ENCODE assay signal across 12 cellular contexts in the genomic region with DNA sequence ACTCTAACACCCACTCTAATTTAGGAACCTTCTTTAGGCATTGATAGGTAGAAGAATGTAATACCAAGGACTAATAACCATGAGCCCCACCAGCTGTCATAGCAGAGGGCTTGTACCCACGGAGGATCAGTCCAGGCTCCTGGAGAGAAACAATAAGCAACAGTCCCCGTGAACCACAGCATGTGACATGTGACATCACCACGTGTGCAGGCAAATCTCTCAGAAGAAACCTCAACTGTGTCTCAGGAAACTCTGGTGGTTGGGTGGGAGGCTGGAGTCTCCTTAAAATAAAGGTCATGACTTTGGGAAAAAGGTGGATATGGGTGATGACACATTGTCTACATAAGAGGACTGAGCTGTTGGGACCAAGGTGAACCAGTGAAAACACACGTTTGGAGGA.
"Had no signal": no experiment of that assay in that cellular context is flagged by ENCODE, and none has a peak within 500 bp of the region (broad histone marks: within the 10 kb centered on the region; RNA-seq: fewer than 3 reads in every experiment).

No MANE protein-coding gene starts in this region.

- H3K27ac ChIP-seq: esophagus squamous epithelium, right atrium auricular region, uterus had no signal

- H3K9me3 ChIP-seq: esophagus squamous epithelium, mucosa of descending colon, right atrium auricular region, uterus had no signal

- H3K27me3 ChIP-seq: right atrium auricular region, uterus had no signal

- H3K36me3 ChIP-seq: esophagus squamous epithelium, right atrium auricular region, uterus had no signal

- DNase-seq: effector memory CD8-positive, alpha-beta T cell; esophagus squamous epithelium; foreskin fibroblast; mammary epithelial cell; mucosa of descending colon; natural killer cell; small intestine; stimulated activated CD4-positive, alpha-beta T cell treated with anti-CD3 and anti-CD28 coated beads, Interleukin-2, amount 100 ng/mL, for 48 hours; stimulated activated naive CD4-positive, alpha-beta T cell treated with Interleukin-2 at 50 U/mL for 16 hours; trophoblast cell; uterus had no signal

- H3K4me1 ChIP-seq: esophagus squamous epithelium, right atrium auricular region, uterus had no signal

- ATAC-seq: effector memory CD8-positive, alpha-beta T cell; mucosa of descending colon; natural killer cell had no signal

- H3K4me3 ChIP-seq: esophagus squamous epithelium, mucosa of descending colon, right atrium auricular region, uterus had no signal
